14 cellular contexts compared by ENCODE assay signal in genomic region chr10:3955493-3955892, GRCh38.
DNase-seq lines count a peak whose midpoint lies in the region; TF ChIP-seq lines count a peak whose summit lies in the region.
"Had no signal": no experiment of that assay in that cellular context is flagged by ENCODE, and none has a peak within 500 bp of the region (broad histone marks: within the 10 kb centered on the region; RNA-seq: fewer than 3 reads in every experiment).

No MANE protein-coding gene starts in this region.

- H3K36me3 Mint-ChIP-seq in mesothelial cell of epicardium: no peaks in the 10 kb centered on the region

- H3K4me3 ChIP-seq in HUES48 (ENCODE audit: low read depth, low read length) (no peak overlapping the region), brain microvascular endothelial cell (ENCODE audit: low read depth, low read length) (no peak overlapping the region)
- H3K4me3 ChIP-seq: gastrocnemius medialis had no signal

- no peaks in the 10 kb centered on the region for H3K27me3 Mint-ChIP-seq in mesothelial cell of epicardium (ENCODE audit: low read depth)
- H3K27me3 Mint-ChIP-seq: activated B cell treated with CpG ODN at 0.5 μM for 24 hours had no signal

- DNase-seq in NCI-H345 (lab: John Stamatoyannopoulos, UW) (peak; percentile 56), brain microvascular endothelial cell (peak; percentile 60), mesothelial cell of epicardium (ENCODE audit: low spot score in 2 of 2, unreplicated experiment in 2 of 2) (no peak), GM13976 (ENCODE audit: low spot score) (no peak), NCI-H187 (lab: John Stamatoyannopoulos, UW) (no peak), NCI-H1930 (lab: John Stamatoyannopoulos, UW) (no peak)
- DNase-seq in effector CD8-positive, alpha-beta T cell (lab: John Stamatoyannopoulos, UW): no peak
- DNase-seq: activated B cell treated with CpG ODN at 0.5 μM for 24 hours, Calu3, gastrocnemius medialis, NCI-H1694 treated with DMSO at 0.1 percent for 48 hours, substantia nigra had no signal

- in situ Hi-C loops in brain microvascular endothelial cell (cut with HindIII; ENCODE audit: low pct_ligation_motif_present, low sequenced_read_pairs) (no loop called here), GM13976 (cut with MboI; ENCODE audit: low sequenced_read_pairs, unreplicated experiment) (no loop called here)

- TF ChIP-seq CTCF in brain microvascular endothelial cell (IDR thresholded peaks at IDR 0.05; ENCODE audit: low read depth, low read length, missing control alignments): peak; percentile 8
- no peak for TF ChIP-seq CTCF in mesothelial cell of epicardium (IDR thresholded peaks at IDR 0.05; ENCODE audit: unreplicated experiment)
- TF ChIP-seq CTCF in GM13976 (IDR thresholded peaks at IDR 0.05; ENCODE audit: borderline replicate concordance, control extremely low read depth, extremely low read depth, insufficient read depth, missing control alignments): no peak

- H3K36me3 ChIP-seq in HUES48 (ENCODE audit: control insufficient read depth, insufficient read depth, low read length) (no peaks in the 10 kb centered on the region), brain microvascular endothelial cell (replicated peaks) (no peaks in the 10 kb centered on the region)
- H3K36me3 ChIP-seq: gastrocnemius medialis had no signal

- no peak overlapping the region for H3K4me3 Mint-ChIP-seq in mesothelial cell of epicardium
- H3K4me3 Mint-ChIP-seq: activated B cell treated with CpG ODN at 0.5 μM for 24 hours had no signal

- peak overlapping the region; percentile 79 for H3K27ac ChIP-seq in HUES48 (ENCODE audit: low read depth, low read length)
- no peak overlapping the region for H3K27ac ChIP-seq in brain microvascular endothelial cell
- H3K27ac ChIP-seq: gastrocnemius medialis, KMS-11 had no signal

- no peaks in the 10 kb centered on the region for H3K9me3 ChIP-seq in HUES48 (ENCODE audit: control insufficient read depth, insufficient read depth, low read length)
- H3K9me3 ChIP-seq: gastrocnemius medialis had no signal

- peaks cover 4% of the 10 kb centered on the region for H3K4me1 Mint-ChIP-seq in mesothelial cell of epicardium

- peak overlapping the region; percentile 52 for H3K27ac Mint-ChIP-seq in mesothelial cell of epicardium
- H3K27ac Mint-ChIP-seq: activated B cell treated with CpG ODN at 0.5 μM for 24 hours had no signal

- no peak overlapping the region for H3K9ac ChIP-seq in HUES48 (ENCODE audit: low read depth, low read length)
- H3K9ac ChIP-seq: KMS-11 had no signal

- H3K4me1 ChIP-seq in HUES48 (ENCODE audit: control insufficient read depth, insufficient read depth, low read length): peaks cover 26% of the 10 kb centered on the region
- H3K4me1 ChIP-seq: gastrocnemius medialis had no signal

- H3K27me3 ChIP-seq in HUES48 (ENCODE audit: control insufficient read depth, insufficient read depth, low read length): no peaks in the 10 kb centered on the region
- no peaks in the 10 kb centered on the region for H3K27me3 ChIP-seq in brain microvascular endothelial cell (replicated peaks)
- H3K27me3 ChIP-seq: gastrocnemius medialis had no signal

- H3K9me3 Mint-ChIP-seq in mesothelial cell of epicardium: no peaks in the 10 kb centered on the region

Comparison
In these comparisons a context has a peak if more than half of its experiments do, and no peak if none do; other contexts are left out.
1. DNase-seq: peak in NCI-H345 (single experiment) and brain microvascular endothelial cell (single experiment); none in mesothelial cell of epicardium (0 of 2), GM13976 (single experiment), NCI-H187 (0 of 2), effector CD8-positive, alpha-beta T cell (single experiment) and NCI-H1930 (0 of 2).